Comparison of ENCODE assay signal across 16 cellular contexts in the genomic region with DNA sequence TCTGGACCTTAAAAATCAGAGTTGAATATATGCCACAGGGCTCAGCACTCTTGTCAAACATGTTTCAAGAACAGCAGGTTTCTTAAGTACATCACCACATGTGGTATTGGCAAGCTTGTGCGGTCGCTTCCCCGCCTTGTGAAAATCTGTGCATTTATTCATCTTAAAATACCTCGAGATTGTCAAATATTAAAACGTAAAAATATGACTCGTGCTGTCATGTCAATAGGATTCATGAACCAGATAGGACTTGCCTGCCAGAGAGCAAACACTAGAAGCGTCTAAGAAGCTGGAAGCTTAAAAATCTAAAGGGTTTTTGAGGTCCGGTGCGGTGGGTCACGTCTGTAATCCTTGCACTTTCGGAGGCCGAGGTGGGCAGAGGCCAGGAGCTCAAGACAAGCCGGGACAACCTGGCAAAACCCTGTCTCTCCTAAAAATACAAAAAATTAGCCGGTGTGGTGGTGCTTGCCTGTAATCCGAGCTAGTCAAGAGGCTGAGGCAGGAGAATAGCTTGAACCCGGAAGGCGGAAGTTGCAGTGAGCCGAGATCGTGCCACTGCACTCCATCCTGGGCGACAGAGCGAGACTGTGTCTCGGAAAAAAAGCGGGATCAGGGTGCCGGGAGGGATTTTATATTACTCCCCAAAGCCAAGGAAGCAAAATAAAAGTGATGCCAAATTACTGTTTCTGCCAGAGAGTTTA. TPM values are rescaled to one million over a fixed set of nuclear protein-coding genes. Genes with fewer than 3 reads are reported as not detected.
A peak's percentile ranks its signal among the peaks of the same experiment; 100 is the strongest.
DNase-seq lines count a peak whose midpoint lies in the region; ATAC-seq and TF ChIP-seq lines count a peak whose summit lies in the region.
"Had no signal": no experiment of that assay in that cellular context is flagged by ENCODE, and none has a peak within 500 bp of the region (broad histone marks: within the 10 kb centered on the region; RNA-seq: fewer than 3 reads in every experiment).

No MANE protein-coding gene starts in this region.

- no peaks in the 10 kb centered on the region for H3K79me2 ChIP-seq in PC-3 (ENCODE audit: low read length)

- peak overlapping the region; percentile 39 for H3K9ac ChIP-seq in PC-3 (ENCODE audit: low read length)

- H3F3A ChIP-seq in PC-3 (ENCODE audit: low read length, unreplicated experiment), result no peaks in the 10 kb centered on the region

- H3K27ac ChIP-seq in PC-3 (ENCODE audit: low read length), result no peak overlapping the region
- peak overlapping the region; percentile 56 to 89 (median 80) for H3K27ac ChIP-seq in esophagus squamous epithelium

- H3K36me3 ChIP-seq in PC-3 (ENCODE audit: low read depth, low read length) (no peaks in the 10 kb centered on the region), esophagus squamous epithelium (no peaks in the 10 kb centered on the region)
- H3K36me3 ChIP-seq: BE2C had no signal

- POLR2A ChIA-PET in PC-3 (lab: Charles Lee; ENCODE audit: unreplicated experiment), result no interaction called here

- TF ChIP-seq POLR2A in esophagus squamous epithelium (IDR thresholded peaks at IDR 0.05), result no peak

- H2AFZ ChIP-seq in PC-3 (ENCODE audit: low read length), result peak overlapping the region; percentile 92

- TF ChIP-seq RAD21 in Ishikawa (IDR thresholded peaks at IDR 0.05; ENCODE audit: low read depth), result no peak

- H4K20me1 ChIP-seq in PC-3 (ENCODE audit: low read length), result no peaks in the 10 kb centered on the region

- H3K4me3 ChIP-seq in PC-3 (ENCODE audit: low read length) (peak overlapping the region; percentile 58), esophagus squamous epithelium (peak overlapping the region in 2 of 4 donors; percentile 4 to 30), skeletal muscle cell (ENCODE audit: low read depth, low read length) (peak overlapping the region; percentile 8)

- intact Hi-C loops in PC-3 (cut with micrococcal nuclease) (no loop called here), esophagus squamous epithelium (cut with DNase I) (no loop called here)

- ATAC-seq in PC-3 (peak; percentile 46), HG03354 (IDR thresholded peaks at IDR 0.05; ENCODE audit: poor library complexity, severe bottlenecking, unreplicated experiment) (no peak)

- DNase-seq in PC-3 (peak; percentile 30), esophagus squamous epithelium (lab: John Stamatoyannopoulos, UW) (no peak), skeletal muscle cell (ENCODE audit: low read depth) (no peak), NCI-H2081 treated with DMSO at 0.1 percent for 48 hours (lab: John Stamatoyannopoulos, UW) (no peak), medulla oblongata (ENCODE audit: extremely low spot score) (no peak)
- DNase-seq in stimulated activated naive CD4-positive, alpha-beta T cell (lab: John Stamatoyannopoulos, UW), result no peak
- DNase-seq: anterior cingulate cortex, BE2C, dermis blood vessel endothelial cell, DMS53, hippocampal formation, Kasumi-1, NCI-H187, NCI-H82 had no signal

- H3K27me3 ChIP-seq in PC-3 (ENCODE audit: low read length) (no peaks in the 10 kb centered on the region), esophagus squamous epithelium (no peaks in the 10 kb centered on the region)
- H3K27me3 ChIP-seq: BE2C had no signal

- H3K9me3 ChIP-seq in PC-3 (ENCODE audit: low read length) (no peaks in the 10 kb centered on the region), esophagus squamous epithelium (no peaks in the 10 kb centered on the region)
- H3K9me3 ChIP-seq: BE2C had no signal

- no TSS peak for BruUV-seq in PC-3 (replicated peaks; lab: Mats Ljungman, UMichigan)

- WGBS in esophagus squamous epithelium, 2 donors, result 46 to 53% methylated on average over 24 of the region's 24 CpGs

- peak overlapping the region; percentile 78 for H3K4me2 ChIP-seq in PC-3 (ENCODE audit: low read length)

- no peak for TF ChIP-seq EP300 in Ishikawa (IDR thresholded peaks at IDR 0.05; ENCODE audit: borderline replicate concordance)

- CTCF ChIA-PET in PC-3 (lab: Charles Lee), result interaction anchor here (0.6 to 1.0 kb wide), 2 partner anchors 79 to 284 kb away, joined by 3 read pairs; no protein-coding TSS in a partner anchor

- TF ChIP-seq CTCF in PC-3 (conservative IDR thresholded peaks at IDR 0.05; ENCODE audit: low read depth, low read length) (no peak), esophagus squamous epithelium (IDR thresholded peaks at IDR 0.05) (no peak)

- H3K4me1 ChIP-seq in PC-3 (ENCODE audit: insufficient read depth, low read length) (peaks cover 11% of the 10 kb centered on the region; the same call in 1 of the 2 replicates), esophagus squamous epithelium (peaks cover 0 to 33% (median 0%) of the 10 kb centered on the region in 3 donors)
- H3K4me1 ChIP-seq: BE2C had no signal

- H3K9me2 ChIP-seq in PC-3 (replicated peaks; ENCODE audit: low read length), result no peaks in the 10 kb centered on the region

TF ChIP-seq in Ishikawa, 13 proteins besides CTCF, POLR2A, EP300 and RAD21:
- TF ChIP-seq NFIC (IDR thresholded peaks at IDR 0.05), result peak; percentile 66; the same call in 1 of the 2 replicates
- no peak for TF ChIP-seq ZBTB7A (IDR thresholded peaks at IDR 0.05; ENCODE audit: low read depth)
- TF ChIP-seq, protein P1, sequence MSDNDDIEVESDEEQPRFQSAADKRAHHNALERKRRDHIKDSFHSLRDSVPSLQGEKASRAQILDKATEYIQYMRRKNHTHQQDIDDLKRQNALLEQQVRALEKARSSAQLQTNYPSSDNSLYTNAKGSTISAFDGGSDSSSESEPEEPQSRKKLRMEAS (IDR thresholded peaks at IDR 0.05), result 0 out of 2 replicates have a peak, but pooled peaks have one; percentile 47
TF ChIP-seq in Ishikawa: peak in this region for 2.

RNA-seq across cellular contexts. Expression of gene TMEM154, which starts 40.2 kb away (rescaled TPM):
- total RNA-seq in PC-3 (2014; rRNA removed) (3.6 and 8.1 TPM in 2 replicates), esophagus squamous epithelium (10 to 100 TPM; 41.2 to 83.1 (median 60.5) TPM)

RNA-seq across cellular contexts. Expression of gene TIGD4, which starts 59.5 kb away (rescaled TPM):
- total RNA-seq in PC-3 (2014; rRNA removed) (0.07 TPM in 1 of 2 replicates, not detected in the other), esophagus squamous epithelium (under 1 TPM in 3 of 4 donors, not detected in 1; 0.19 to 0.38 (median 0.22) TPM)

RNA-seq across cellular contexts. Expression of gene ARFIP1, which starts 59.7 kb away (rescaled TPM):
- total RNA-seq in PC-3 (2014; rRNA removed) (23.5 and 28.1 TPM in 2 replicates), esophagus squamous epithelium (10 to 100 TPM; 21.7 to 34.3 (median 28.0) TPM)
